ENCODE assay signal across 30 cellular contexts in the genomic region with DNA sequence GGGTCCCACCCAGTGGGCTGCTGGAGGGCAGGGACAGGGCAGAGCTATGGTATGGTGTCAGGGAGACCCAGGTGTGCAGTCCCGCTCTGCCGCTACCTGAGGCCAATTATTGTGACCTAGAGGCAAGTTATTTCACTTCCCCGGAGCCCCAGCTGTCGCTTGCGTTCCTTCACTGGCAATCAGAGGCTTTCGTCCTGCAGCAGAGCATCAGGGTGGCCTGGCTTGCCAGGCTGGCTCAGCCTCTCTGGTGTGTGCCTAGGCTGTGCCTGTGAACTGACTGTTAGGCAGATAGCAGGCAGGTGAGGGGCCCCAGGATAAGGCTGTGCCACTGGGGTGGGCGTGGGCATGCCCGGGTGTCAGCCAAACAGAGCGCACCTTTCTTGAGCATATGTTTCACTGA. TPM values are rescaled to one million over a fixed set of nuclear protein-coding genes. Genes with fewer than 3 reads are reported as not detected.
"Had no signal": no experiment of that assay in that cellular context is flagged by ENCODE, and none has a peak within 500 bp of the region (broad histone marks: within the 10 kb centered on the region; RNA-seq: fewer than 3 reads in every experiment).

No MANE protein-coding gene starts in this region.

- H3K27ac ChIP-seq: body of pancreas, coronary artery, dorsolateral prefrontal cortex, gastrocnemius medialis, ovary, right atrium auricular region had no signal

- H3K4me3 ChIP-seq: body of pancreas, coronary artery, dorsolateral prefrontal cortex, gastrocnemius medialis, lung, ovary, right atrium auricular region had no signal

- DNase-seq: activated CD4-positive, alpha-beta T cell treated with anti-CD3 and anti-CD28 coated beads for 1 hour; activated CD4-positive, alpha-beta T cell treated with anti-CD3 and anti-CD28 coated beads, Interleukin-2, amount 50 U/mL, for 1 hour; activated CD8-positive, alpha-beta T cell treated with anti-CD3 and anti-CD28 coated beads for 36 hours; activated naive CD4-positive, alpha-beta T cell treated with Interleukin-2 at 50 U/mL for 16 hours; activated T-cell treated with anti-CD3 and anti-CD28 coated beads, Interleukin-2, amount 50 U/mL, for 48 hours; anterior cingulate cortex; cerebellar nuclear complex; effector memory CD4-positive, alpha-beta T cell; erythroblast; gastrocnemius medialis; immature natural killer cell; mesendoderm; SK-N-SH; stimulated activated CD4-positive, alpha-beta T cell treated with anti-CD3 and anti-CD28 coated beads, Interleukin-4, amount 100 ng/mL, for 1 hour; T-helper 17 cell; T1000 had no signal

- H3K36me3 ChIP-seq: gastrocnemius medialis, ovary, right atrium auricular region had no signal

- H3K27ac Mint-ChIP-seq: activated CD8-positive, alpha-beta T cell treated with anti-CD3 and anti-CD28 coated beads for 36 hours; activated naive CD8-positive, alpha-beta T cell; activated T-helper 2 cell treated with anti-CD3 and anti-CD28 coated beads, Interferon-gamma antibody, Interleukin-2, Interleukin-4, amounts not matched to agents 10 μg/mL and 5 μg/mL and 100 μg/mL, durations not matched to agents 14 hours and 24 hours and 36 hours; immature natural killer cell; natural killer cell treated with Interleukin-12 subunit alpha and Interleukin-12 subunit beta and Interleukin-15 and Interleukin-18, amount 100 ng/mL, for 72 hours; stimulated activated naive CD8-positive, alpha-beta T cell treated with anti-CD3 and anti-CD28 coated beads, Interleukin-15, Interleukin-2, amounts not matched to agents 100 ng/mL and 50 ng/mL, for 24 hours; T-helper 17 cell; type B pancreatic cell; WTC11 had no signal

- H3K9ac ChIP-seq: SK-N-SH had no signal

- H3K4me1 ChIP-seq: gastrocnemius medialis had no signal

- H3K4me2 ChIP-seq: SK-N-SH had no signal

- H3K4me3 Mint-ChIP-seq: activated CD8-positive, alpha-beta T cell treated with anti-CD3 and anti-CD28 coated beads for 36 hours; activated naive CD8-positive, alpha-beta T cell; immature natural killer cell; natural killer cell treated with Interleukin-12 subunit alpha and Interleukin-12 subunit beta and Interleukin-15 and Interleukin-18, amount 100 ng/mL, for 72 hours; stimulated activated naive CD8-positive, alpha-beta T cell treated with anti-CD3 and anti-CD28 coated beads, Interleukin-15, Interleukin-2, amounts not matched to agents 100 ng/mL and 50 ng/mL, for 24 hours; T-helper 17 cell; type B pancreatic cell; WTC11 had no signal

- H3K9me3 ChIP-seq: body of pancreas, gastrocnemius medialis, ovary, right atrium auricular region, SK-N-SH had no signal

- H3K36me3 Mint-ChIP-seq: immature natural killer cell; natural killer cell treated with Interleukin-12 subunit alpha and Interleukin-12 subunit beta and Interleukin-15 and Interleukin-18, amount 100 ng/mL, for 72 hours; type B pancreatic cell; WTC11 had no signal

- H3K9me3 Mint-ChIP-seq: activated CD8-positive, alpha-beta T cell treated with anti-CD3 and anti-CD28 coated beads for 36 hours; activated T-helper 2 cell treated with anti-CD3 and anti-CD28 coated beads, Interferon-gamma antibody, Interleukin-2, Interleukin-4, amounts not matched to agents 10 μg/mL and 5 μg/mL and 100 μg/mL, durations not matched to agents 14 hours and 24 hours and 36 hours; immature natural killer cell; natural killer cell treated with Interleukin-12 subunit alpha and Interleukin-12 subunit beta and Interleukin-15 and Interleukin-18, amount 100 ng/mL, for 72 hours; stimulated activated naive CD8-positive, alpha-beta T cell treated with anti-CD3 and anti-CD28 coated beads, Interleukin-15, Interleukin-2, amounts not matched to agents 100 ng/mL and 50 ng/mL, for 24 hours; type B pancreatic cell; WTC11 had no signal

- H3K27me3 ChIP-seq: body of pancreas, gastrocnemius medialis, ovary, right atrium auricular region had no signal

RNA-seq across cellular contexts. Expression of gene GLB1L2, which starts 31.4 kb away (rescaled TPM):
- total RNA-seq: myocyte had no signal

RNA-seq across cellular contexts. Expression of gene B3GAT1, which starts 48.9 kb away (rescaled TPM):
- total RNA-seq: myocyte, pulmonary artery endothelial cell had no signal
